In the genomic region with DNA sequence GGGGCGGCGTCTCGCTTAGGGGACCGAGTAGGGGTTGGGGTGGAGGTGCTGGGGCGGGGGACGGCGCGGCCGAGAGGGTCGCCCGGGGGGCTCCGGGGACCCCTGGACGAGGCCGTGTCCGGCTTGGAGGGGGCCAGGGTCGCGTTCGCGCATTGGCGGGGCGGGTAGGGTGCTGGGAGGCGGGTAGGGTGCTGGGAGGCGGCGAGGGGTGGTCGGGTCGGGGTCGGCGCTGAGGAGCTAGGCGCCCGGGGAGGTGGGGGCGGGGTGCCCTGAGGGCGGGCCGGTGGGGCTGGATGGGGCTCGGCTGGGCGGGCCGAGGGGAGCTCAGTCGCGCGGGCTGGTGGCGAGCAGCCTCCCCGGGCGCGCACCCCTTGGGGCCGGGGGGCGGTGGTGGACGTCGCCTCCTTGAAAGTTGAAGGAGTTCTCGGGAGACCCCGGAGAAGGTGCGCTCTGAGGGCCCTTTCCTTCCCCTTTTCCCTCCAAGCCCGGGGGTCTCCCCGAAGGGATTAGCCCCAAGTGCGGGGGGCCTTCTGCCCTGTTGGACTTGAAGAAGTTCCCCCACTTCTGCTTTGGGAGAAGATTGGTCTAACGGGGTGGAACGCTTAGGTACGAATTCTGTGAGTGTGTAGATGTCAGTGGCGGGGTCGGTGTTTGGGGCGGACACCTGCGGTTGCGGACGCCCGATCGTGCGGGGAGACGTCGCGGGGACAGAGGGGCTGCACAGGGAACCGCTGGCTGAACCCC, we compare ENCODE assay signal across 1 cellular context.
TF ChIP-seq lines count a peak whose summit lies in the region.

No MANE protein-coding gene starts in this region.

TF ChIP-seq in liver, 16 proteins besides CTCF, POLR2A, EP300 and RAD21 (continued from another document):
- TF ChIP-seq, protein P1, sequence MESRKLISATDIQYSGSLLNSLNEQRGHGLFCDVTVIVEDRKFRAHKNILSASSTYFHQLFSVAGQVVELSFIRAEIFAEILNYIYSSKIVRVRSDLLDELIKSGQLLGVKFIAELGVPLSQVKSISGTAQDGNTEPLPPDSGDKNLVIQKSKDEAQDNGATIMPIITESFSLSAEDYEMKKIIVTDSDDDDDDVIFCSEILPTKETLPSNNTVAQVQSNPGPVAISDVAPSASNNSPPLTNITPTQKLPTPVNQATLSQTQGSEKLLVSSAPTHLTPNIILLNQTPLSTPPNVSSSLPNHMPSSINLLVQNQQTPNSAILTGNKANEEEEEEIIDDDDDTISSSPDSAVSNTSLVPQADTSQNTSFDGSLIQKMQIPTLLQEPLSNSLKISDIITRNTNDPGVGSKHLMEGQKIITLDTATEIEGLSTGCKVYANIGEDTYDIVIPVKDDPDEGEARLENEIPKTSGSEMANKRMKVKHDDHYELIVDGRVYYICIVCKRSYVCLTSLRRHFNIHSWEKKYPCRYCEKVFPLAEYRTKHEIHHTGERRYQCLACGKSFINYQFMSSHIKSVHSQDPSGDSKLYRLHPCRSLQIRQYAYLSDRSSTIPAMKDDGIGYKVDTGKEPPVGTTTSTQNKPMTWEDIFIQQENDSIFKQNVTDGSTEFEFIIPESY (IDR thresholded peaks at IDR 0.05), result no peak
- TF ChIP-seq SP1 (IDR thresholded peaks at IDR 0.05) (no peak), JUND (IDR thresholded peaks at IDR 0.05) (no peak), GABPA (IDR thresholded peaks at IDR 0.05 in 1 of 2, conservative IDR thresholded peaks at IDR 0.05 in 1 of 2) (no peak), TAF1 (conservative IDR thresholded peaks at IDR 0.05) (no peak), NR2F2 (IDR thresholded peaks at IDR 0.05) (no peak), YY1 (IDR thresholded peaks at IDR 0.05) (no peak)
